In the genomic region with DNA sequence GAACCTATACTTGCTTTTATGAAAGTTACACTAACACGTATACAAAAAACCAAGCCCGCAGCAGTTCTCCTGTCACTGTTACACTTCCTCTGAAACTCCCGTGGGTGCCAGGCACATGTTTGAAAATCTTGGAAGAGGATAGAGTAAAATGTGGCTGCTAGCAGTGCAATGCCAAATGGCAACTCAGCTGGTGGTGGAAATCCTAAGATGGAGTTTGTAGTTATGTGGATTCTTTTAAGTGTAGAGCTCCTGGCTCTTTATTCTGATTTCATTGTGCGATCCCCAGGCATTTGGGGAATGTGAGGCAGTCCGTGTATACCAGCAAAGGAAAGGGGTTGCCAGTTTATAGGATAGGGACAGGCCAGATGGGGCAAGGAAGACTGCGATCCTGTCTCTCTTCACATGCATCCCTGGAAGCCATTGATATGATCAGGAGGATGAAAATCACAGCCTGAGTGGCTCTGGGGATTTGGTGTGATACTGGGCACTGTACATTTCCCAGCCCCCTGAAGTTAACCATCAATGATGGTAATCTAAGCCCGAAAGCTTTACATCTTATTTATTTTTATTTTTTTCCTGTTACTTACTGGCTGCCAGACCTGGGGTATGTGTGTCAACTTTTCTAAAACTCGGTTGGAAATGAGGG, we compare ENCODE assay signal across 11 cellular contexts. TPM values are rescaled to one million over a fixed set of nuclear protein-coding genes. Genes with fewer than 3 reads are reported as not detected.
DNase-seq lines count a peak whose midpoint lies in the region; ATAC-seq and TF ChIP-seq lines count a peak whose summit lies in the region.
"Had no signal": no experiment of that assay in that cellular context is flagged by ENCODE, and none has a peak within 500 bp of the region (broad histone marks: within the 10 kb centered on the region; RNA-seq: fewer than 3 reads in every experiment).

No MANE protein-coding gene starts in this region.

- no peak for TF ChIP-seq CTCF in hepatocyte (IDR thresholded peaks at IDR 0.05; ENCODE audit: poor library complexity)

- no peaks in the 10 kb centered on the region for H3K36me3 ChIP-seq in hepatocyte (replicated peaks; ENCODE audit: insufficient read depth, low read depth)
- H3K36me3 ChIP-seq: tibial nerve had no signal

- DNase-seq in DMS79 treated with DMSO at 0.1 percent for 48 hours (lab: John Stamatoyannopoulos, UW) (peak; percentile 14), DMS79 (lab: John Stamatoyannopoulos, UW) (no peak), SK-N-DZ (ENCODE audit: low spot score) (peak; percentile 35), hepatocyte (ENCODE audit: low spot score) (no peak), skeletal muscle cell (ENCODE audit: low read depth) (no peak), occipital lobe (lab: John Stamatoyannopoulos, UW) (no peak), NCI-H146 treated with DMSO at 0.1 percent for 48 hours (lab: John Stamatoyannopoulos, UW; ENCODE audit: unreplicated experiment) (no peak)
- DNase-seq: 8988T, NCI-H2081 treated with DMSO at 0.1 percent for 48 hours had no signal

- H3K4me2 ChIP-seq in hepatocyte = peak overlapping the region; percentile 88

- H3K9me2 ChIP-seq in hepatocyte (replicated peaks; ENCODE audit: insufficient read depth) = peaks cover 3% of the 10 kb centered on the region

- no peak for ATAC-seq in GM19463 (IDR thresholded peaks at IDR 0.05; ENCODE audit: unreplicated experiment)

- no peak overlapping the region for H2AFZ ChIP-seq in hepatocyte

- WGBS in hepatocyte (ENCODE audit: low lambda C conversion rate, missing lambda C conversion rate) = 62% methylated on average over 8 of the region's 8 CpGs

- H3K79me2 ChIP-seq in hepatocyte = no peaks in the 10 kb centered on the region

- no peaks in the 10 kb centered on the region for H4K20me1 ChIP-seq in hepatocyte (ENCODE audit: insufficient read depth, poor library complexity, severe bottlenecking)

- H3K9me3 ChIP-seq in hepatocyte (ENCODE audit: low read depth) = no peaks in the 10 kb centered on the region
- H3K9me3 ChIP-seq: tibial nerve had no signal

- no peak overlapping the region for H3K4me3 ChIP-seq in hepatocyte
- H3K4me3 ChIP-seq in skeletal muscle cell (ENCODE audit: low read depth, low read length) = peak overlapping the region; percentile 62

- no peak overlapping the region for H3K27ac ChIP-seq in hepatocyte
- H3K27ac ChIP-seq: tibial nerve had no signal

- H3K4me1 ChIP-seq in hepatocyte (ENCODE audit: insufficient read depth) = peaks cover 7% of the 10 kb centered on the region

- H3K27me3 ChIP-seq in hepatocyte = peaks cover 46% of the 10 kb centered on the region

RNA-seq across cellular contexts. Expression of a gene that starts 1.1 kb away (rescaled TPM):
- 43.3 and 45.0 TPM in 2 replicates for polyA plus RNA-seq in SK-N-DZ (2014; cell fraction: cytosol; rRNA removed)
- polyA plus RNA-seq in SK-N-DZ (2014; cell fraction: nucleus; rRNA removed) = 46.1 and 53.3 TPM in 2 replicates
- total RNA-seq in hepatocyte = 0.13 and 0.36 TPM in 2 replicates
- polyA plus RNA-seq in hepatocyte = 0.53 and 1.6 TPM in 2 replicates
- 12.8 TPM for total RNA-seq in occipital lobe

Comparison
In these comparisons a context has a peak if more than half of its experiments do, and no peak if none do; other contexts are left out.
1. DNase-seq: peak in DMS79 treated with DMSO at 0.1 percent for 48 hours (single experiment) and SK-N-DZ (single experiment); none in DMS79 (single experiment), hepatocyte (single experiment), skeletal muscle cell (single experiment), occipital lobe (single experiment) and NCI-H146 treated with DMSO at 0.1 percent for 48 hours (single experiment).
2. RNA of a gene that starts 1.1 kb away (total RNA-seq): 12.8 TPM in occipital lobe (single experiment); 0.13 to 0.36 TPM in hepatocyte; every median in the first group is over 10 times any median in the second.